Comparison of ENCODE assay signal across 1 cellular context in genomic region chr1:109617291-109617801, GRCh38.
TF ChIP-seq lines count a peak whose summit lies in the region.

No MANE protein-coding gene starts in this region.

TF ChIP-seq in HepG2, 621 proteins besides CTCF, POLR2A, EP300 and RAD21 (continued from another document and continues in another):
- peak; percentile 29; the same call in 1 of the 2 replicates for TF ChIP-seq HDAC2 (CRISPR knock-in tag; IDR thresholded peaks at IDR 0.05)
- no peak for TF ChIP-seq ATF7-NPFF (CRISPR knock-in tag; IDR thresholded peaks at IDR 0.05; ENCODE audit: low read depth)
- no peak for TF ChIP-seq ZBTB38 (CRISPR knock-in tag; IDR thresholded peaks at IDR 0.05)
- TF ChIP-seq ZNF660 (CRISPR knock-in tag; IDR thresholded peaks at IDR 0.05; ENCODE audit: borderline replicate concordance, low read depth): no peak
- no peak for TF ChIP-seq ZNF710 (CRISPR knock-in tag; IDR thresholded peaks at IDR 0.05; ENCODE audit: borderline replicate concordance)
- TF ChIP-seq GPN1 (CRISPR knock-in tag; IDR thresholded peaks at IDR 0.05; ENCODE audit: borderline replicate concordance): no peak
- TF ChIP-seq U2AF1 (optimal IDR thresholded peaks at IDR 0.05; ENCODE audit: low read depth, low read length): no peak
- TF ChIP-seq RFX1 (IDR thresholded peaks at IDR 0.05): no peak
- no peak for TF ChIP-seq SNRNP70 (IDR thresholded peaks at IDR 0.05; ENCODE audit: low read depth, low read length)
- no peak for TF ChIP-seq SSRP1 (CRISPR knock-in tag; IDR thresholded peaks at IDR 0.05)
- no peak for TF ChIP-seq ZNF224 (CRISPR knock-in tag; IDR thresholded peaks at IDR 0.05)
- no peak for TF ChIP-seq ARID2 (CRISPR knock-in tag; IDR thresholded peaks at IDR 0.05; ENCODE audit: borderline replicate concordance)
- no peak for TF ChIP-seq ZNF10 (CRISPR knock-in tag; IDR thresholded peaks at IDR 0.05; ENCODE audit: borderline replicate concordance, low read depth)
- TF ChIP-seq HDAC1 (CRISPR knock-in tag; IDR thresholded peaks at IDR 0.05): 0 out of 2 replicates have a peak, but pooled peaks have one; percentile 21
- TF ChIP-seq TCF7 (IDR thresholded peaks at IDR 0.05; ENCODE audit: low read depth): no peak
- TF ChIP-seq ESRRA (CRISPR knock-in tag; IDR thresholded peaks at IDR 0.05; ENCODE audit: low read depth): no peak
- no peak for TF ChIP-seq KLF6 (CRISPR knock-in tag; IDR thresholded peaks at IDR 0.05)
- TF ChIP-seq GATA4 (IDR thresholded peaks at IDR 0.05; ENCODE audit: borderline replicate concordance, low read depth): no peak
- TF ChIP-seq ZNF580 (CRISPR knock-in tag; IDR thresholded peaks at IDR 0.05; ENCODE audit: borderline replicate concordance, low read depth): no peak
- 0 out of 2 replicates have a peak, but pooled peaks have one; percentile 48 for TF ChIP-seq ZSCAN29 (CRISPR knock-in tag; conservative IDR thresholded peaks at IDR 0.05)
- TF ChIP-seq TFDP1 (CRISPR knock-in tag; IDR thresholded peaks at IDR 0.05; ENCODE audit: borderline replicate concordance): no peak
- TF ChIP-seq MYC (CRISPR knock-in tag; IDR thresholded peaks at IDR 0.05; ENCODE audit: borderline replicate concordance): no peak
- no peak for TF ChIP-seq CBX1 (IDR thresholded peaks at IDR 0.05; ENCODE audit: low read depth)
- TF ChIP-seq CEBPB (IDR thresholded peaks at IDR 0.05; ENCODE audit: borderline replicate concordance, low read depth, low read length): peak; percentile 25; the same call in 1 of the 2 replicates
- no peak for TF ChIP-seq MZF1 (CRISPR knock-in tag; IDR thresholded peaks at IDR 0.05; ENCODE audit: borderline replicate concordance)
- no peak for TF ChIP-seq ZNF274 (CRISPR knock-in tag; IDR thresholded peaks at IDR 0.05)
- no peak for TF ChIP-seq ZNF614 (CRISPR knock-in tag; IDR thresholded peaks at IDR 0.05; ENCODE audit: borderline replicate concordance)
- no peak for TF ChIP-seq HNF4A (CRISPR knock-in tag; IDR thresholded peaks at IDR 0.05)
- TF ChIP-seq NRL (CRISPR knock-in tag; IDR thresholded peaks at IDR 0.05; ENCODE audit: borderline replicate concordance): no peak
- TF ChIP-seq CREM (IDR thresholded peaks at IDR 0.05): no peak
- no peak for TF ChIP-seq CREM (CRISPR knock-in tag; IDR thresholded peaks at IDR 0.05)
- no peak for TF ChIP-seq SMARCE1 (IDR thresholded peaks at IDR 0.05; ENCODE audit: borderline replicate concordance)
- TF ChIP-seq ARNT (IDR thresholded peaks at IDR 0.05): no peak
- no peak for TF ChIP-seq CENPX (CRISPR knock-in tag; IDR thresholded peaks at IDR 0.05)
- TF ChIP-seq ZNF616 (CRISPR knock-in tag; IDR thresholded peaks at IDR 0.05; ENCODE audit: low read depth): no peak
- no peak for TF ChIP-seq ATRX (CRISPR knock-in tag; IDR thresholded peaks at IDR 0.05; ENCODE audit: borderline replicate concordance)
- TF ChIP-seq ZNF563 (CRISPR knock-in tag; IDR thresholded peaks at IDR 0.05): no peak
- no peak for TF ChIP-seq ZNF318 (CRISPR knock-in tag; IDR thresholded peaks at IDR 0.05)
- TF ChIP-seq ZBTB39 (CRISPR knock-in tag; IDR thresholded peaks at IDR 0.05): no peak
- TF ChIP-seq ZNF691 (CRISPR knock-in tag; IDR thresholded peaks at IDR 0.05; ENCODE audit: borderline replicate concordance, low read depth): no peak
- TF ChIP-seq KAT2B (IDR thresholded peaks at IDR 0.05; ENCODE audit: borderline replicate concordance, low read depth, low read length): no peak
- TF ChIP-seq IKZF4 (CRISPR knock-in tag; IDR thresholded peaks at IDR 0.05; ENCODE audit: borderline replicate concordance, low read depth, not compliant biosample characterization): no peak
- no peak for TF ChIP-seq ZNF768 (CRISPR knock-in tag; IDR thresholded peaks at IDR 0.05)
- no peak for TF ChIP-seq RXRB (CRISPR knock-in tag; IDR thresholded peaks at IDR 0.05; ENCODE audit: borderline replicate concordance)
- TF ChIP-seq ELF4 (CRISPR knock-in tag; IDR thresholded peaks at IDR 0.05; ENCODE audit: borderline replicate concordance): no peak
- no peak for TF ChIP-seq ZNF546 (CRISPR knock-in tag; conservative IDR thresholded peaks at IDR 0.05)
- no peak for TF ChIP-seq HBP1 (CRISPR knock-in tag; IDR thresholded peaks at IDR 0.05; ENCODE audit: low read depth)
- no peak for TF ChIP-seq NFE2L2 (IDR thresholded peaks at IDR 0.05; ENCODE audit: low read length)
- TF ChIP-seq ZNF510 (CRISPR knock-in tag; IDR thresholded peaks at IDR 0.05; ENCODE audit: low read depth): no peak
- TF ChIP-seq KDM5A (IDR thresholded peaks at IDR 0.05; ENCODE audit: borderline replicate concordance, low read length): no peak
- TF ChIP-seq MXD4 (CRISPR knock-in tag; IDR thresholded peaks at IDR 0.05): no peak
- no peak for TF ChIP-seq TP53 (CRISPR knock-in tag; conservative IDR thresholded peaks at IDR 0.05)
- TF ChIP-seq ZNF441 (CRISPR knock-in tag; IDR thresholded peaks at IDR 0.05; ENCODE audit: borderline replicate concordance): no peak
- TF ChIP-seq E2F1 (CRISPR knock-in tag; IDR thresholded peaks at IDR 0.05): no peak
